ENCODE assay signal across 19 cellular contexts in genomic region chr1:41764608-41765007, GRCh38.
A peak's percentile ranks its signal among the peaks of the same experiment; 100 is the strongest.
DNase-seq lines count a peak whose midpoint lies in the region; ATAC-seq, FAIRE-seq and TF ChIP-seq lines count a peak whose summit lies in the region.
"Had no signal": no experiment of that assay in that cellular context is flagged by ENCODE, and none has a peak within 500 bp of the region (broad histone marks: within the 10 kb centered on the region; RNA-seq: fewer than 3 reads in every experiment).

No MANE protein-coding gene starts in this region.

- ATAC-seq in lower lobe of right lung: no peak
- no peak for ATAC-seq in GM18867 (IDR thresholded peaks at IDR 0.05; ENCODE audit: unreplicated experiment)
- no peak for ATAC-seq in aorta (ENCODE audit: low FRiP score)
- no peak for ATAC-seq in activated naive CD8-positive, alpha-beta T cell treated with anti-CD3 and anti-CD28 coated beads, Interleukin-2, amount 50 U/mL, for 24 hours
- no peak for ATAC-seq in HG02610 (IDR thresholded peaks at IDR 0.05; ENCODE audit: unreplicated experiment)
- ATAC-seq: CD8-positive, alpha-beta T cell had no signal

- H3K36me3 ChIP-seq in SU-DHL-6 (ENCODE audit: low read length) (no peaks in the 10 kb centered on the region; the same call in 1 of the 2 replicates), lower lobe of right lung (no peaks in the 10 kb centered on the region), aorta (ENCODE audit: control insufficient read depth in 1 of 2, insufficient read depth in 2 of 2, low read length in 1 of 2) (no peaks in the 10 kb centered on the region)
- H3K36me3 ChIP-seq: breast epithelium had no signal

- FAIRE-seq in GM12891 (lab: Jason Lieb, UNC): peak; percentile 54
- FAIRE-seq: endothelial cell of umbilical vein, HTR-8/SVneo had no signal

- peak overlapping the region; percentile 13 for H3K4me2 ChIP-seq in SU-DHL-6 (ENCODE audit: low read depth, low read length, poor library complexity, severe bottlenecking)

- no peaks in the 10 kb centered on the region for H3K9me2 ChIP-seq in SU-DHL-6 (replicated peaks; ENCODE audit: insufficient read depth, low read length)

- DNase-seq in Ammon's horn (ENCODE audit: low spot score) (peak; percentile 58), GM12891 (ENCODE audit: insufficient read length, low spot score) (no peak), lower lobe of right lung (no peak), aorta (no peak)
- no peak for DNase-seq in activated naive CD8-positive, alpha-beta T cell treated with anti-CD3 and anti-CD28 coated beads, Interleukin-2, amount 50 U/mL, for 24 hours
- DNase-seq: activated CD4-positive, alpha-beta T cell treated with anti-CD3 and anti-CD28 coated beads for 1 hour; activated effector memory CD4-positive, alpha-beta T cell treated with Interleukin-2 at 50 U/mL for 16 hours; CD8-positive, alpha-beta T cell; mesendoderm; NCI-H69; T1000 had no signal

- no peaks in the 10 kb centered on the region for H3F3A ChIP-seq in SU-DHL-6 (ENCODE audit: insufficient read depth)

- H3K27ac ChIP-seq in SU-DHL-6 (ENCODE audit: low read depth, low read length) (no peak overlapping the region), lower lobe of right lung (peak overlapping the region; percentile 36), aorta (ENCODE audit: low read depth in 1 of 2, low read length in 2 of 2) (no peak overlapping the region)
- H3K27ac ChIP-seq: breast epithelium, SK-N-MC had no signal

- H3K9me3 Mint-ChIP-seq in activated naive CD8-positive, alpha-beta T cell treated with anti-CD3 and anti-CD28 coated beads, Interleukin-2, amount 50 U/mL, for 24 hours: peaks cover 12% of the 10 kb centered on the region
- H3K9me3 Mint-ChIP-seq: CD8-positive, alpha-beta T cell had no signal

- no peak overlapping the region for H3K27ac Mint-ChIP-seq in activated naive CD8-positive, alpha-beta T cell treated with anti-CD3 and anti-CD28 coated beads, Interleukin-2, amount 50 U/mL, for 24 hours
- H3K27ac Mint-ChIP-seq: CD8-positive, alpha-beta T cell had no signal

- H3K79me2 ChIP-seq in SU-DHL-6 (ENCODE audit: insufficient read depth, low read length): no peaks in the 10 kb centered on the region

- H4K20me1 ChIP-seq in SU-DHL-6 (ENCODE audit: low read depth, low read length): no peaks in the 10 kb centered on the region

- no peak for TF ChIP-seq CTCF in SU-DHL-6 (IDR thresholded peaks at IDR 0.05; ENCODE audit: insufficient read depth, low read length, poor library complexity, severe bottlenecking)
- no peak for TF ChIP-seq CTCF in lower lobe of right lung (IDR thresholded peaks at IDR 0.05)

- H2AFZ ChIP-seq in SU-DHL-6 (ENCODE audit: low read depth, low read length, severe bottlenecking): no peak overlapping the region

- peaks cover 52% of the 10 kb centered on the region for H3K4me1 ChIP-seq in lower lobe of right lung
- no peaks in the 10 kb centered on the region for H3K4me1 ChIP-seq in aorta (ENCODE audit: control insufficient read depth in 1 of 2, insufficient read depth in 2 of 2, low read length in 2 of 2)

- no peaks in the 10 kb centered on the region for H3K36me3 Mint-ChIP-seq in activated naive CD8-positive, alpha-beta T cell treated with anti-CD3 and anti-CD28 coated beads, Interleukin-2, amount 50 U/mL, for 24 hours (ENCODE audit: low read depth)
- H3K36me3 Mint-ChIP-seq: CD8-positive, alpha-beta T cell; stimulated activated memory B cell treated with anti-CD40 and anti-IgM and Interleukin-4, amounts not matched to agents 10 μg/mL and 1 μg/mL and 100 μg/mL, for 72 hours had no signal

- peaks cover 23% of the 10 kb centered on the region for H3K4me1 Mint-ChIP-seq in activated naive CD8-positive, alpha-beta T cell treated with anti-CD3 and anti-CD28 coated beads, Interleukin-2, amount 50 U/mL, for 24 hours

- H3K27me3 ChIP-seq in SU-DHL-6 (ENCODE audit: low read length): no peaks in the 10 kb centered on the region
- H3K27me3 ChIP-seq in lower lobe of right lung (ENCODE audit: low read depth): no peaks in the 10 kb centered on the region
- H3K27me3 ChIP-seq in aorta (ENCODE audit: control insufficient read depth in 1 of 2, insufficient read depth in 2 of 2, low read length in 1 of 2): no peaks in the 10 kb centered on the region
- H3K27me3 ChIP-seq: breast epithelium had no signal

- WGBS in aorta, 2 donors: 73 to 86% methylated on average over 5 of the region's 5 CpGs

- no peak overlapping the region for H3K4me3 ChIP-seq in SU-DHL-6 (ENCODE audit: insufficient read depth, low read length, poor library complexity, severe bottlenecking)
- no peak overlapping the region for H3K4me3 ChIP-seq in lower lobe of right lung
- no peak overlapping the region for H3K4me3 ChIP-seq in aorta (ENCODE audit: low read length in 2 of 2)
- H3K4me3 ChIP-seq: breast epithelium, SK-N-MC had no signal

- H3K9ac ChIP-seq in SU-DHL-6 (ENCODE audit: low read length): no peak overlapping the region

- TF ChIP-seq POLR2A in GM12891 (IDR thresholded peaks at IDR 0.05; ENCODE audit: low read depth, low read length): no peak

- intact Hi-C loops in lower lobe of right lung (cut with DNase I): no loop called here
- intact Hi-C loops in aorta (cut with DNase I): no loop called here

- no peaks in the 10 kb centered on the region for H3K27me3 Mint-ChIP-seq in activated naive CD8-positive, alpha-beta T cell treated with anti-CD3 and anti-CD28 coated beads, Interleukin-2, amount 50 U/mL, for 24 hours
- H3K27me3 Mint-ChIP-seq: stimulated activated memory B cell treated with anti-CD40 and anti-IgM and Interleukin-4, amounts not matched to agents 10 μg/mL and 1 μg/mL and 100 μg/mL, for 72 hours had no signal

- no peak overlapping the region for H3K4me3 Mint-ChIP-seq in activated naive CD8-positive, alpha-beta T cell treated with anti-CD3 and anti-CD28 coated beads, Interleukin-2, amount 50 U/mL, for 24 hours
- H3K4me3 Mint-ChIP-seq: CD8-positive, alpha-beta T cell; stimulated activated memory B cell treated with anti-CD40 and anti-IgM and Interleukin-4, amounts not matched to agents 10 μg/mL and 1 μg/mL and 100 μg/mL, for 72 hours had no signal

- H3K9me3 ChIP-seq in SU-DHL-6 (ENCODE audit: insufficient read depth, low read length): peaks cover 24% of the 10 kb centered on the region; the same call in 1 of the 2 replicates
- H3K9me3 ChIP-seq in lower lobe of right lung: no peaks in the 10 kb centered on the region
- H3K9me3 ChIP-seq in aorta (ENCODE audit: control insufficient read depth, low read length): peaks cover 1% of the 10 kb centered on the region

TF ChIP-seq in GM12891, 5 proteins besides CTCF, POLR2A, EP300 and RAD21:
- TF ChIP-seq SPI1 (IDR thresholded peaks at IDR 0.05; ENCODE audit: low read depth, low read length) (no peak), TAF1 (IDR thresholded peaks at IDR 0.05; ENCODE audit: low read depth, low read length) (no peak), POU2F2 (IDR thresholded peaks at IDR 0.05; ENCODE audit: low read depth, low read length) (no peak), PAX5 (IDR thresholded peaks at IDR 0.05; ENCODE audit: insufficient read depth, low read length, severe bottlenecking) (no peak), POLR2AphosphoS5 (IDR thresholded peaks at IDR 0.05; ENCODE audit: low read depth, low read length) (no peak)
